16 cellular contexts compared by ENCODE assay signal in the genomic region with DNA sequence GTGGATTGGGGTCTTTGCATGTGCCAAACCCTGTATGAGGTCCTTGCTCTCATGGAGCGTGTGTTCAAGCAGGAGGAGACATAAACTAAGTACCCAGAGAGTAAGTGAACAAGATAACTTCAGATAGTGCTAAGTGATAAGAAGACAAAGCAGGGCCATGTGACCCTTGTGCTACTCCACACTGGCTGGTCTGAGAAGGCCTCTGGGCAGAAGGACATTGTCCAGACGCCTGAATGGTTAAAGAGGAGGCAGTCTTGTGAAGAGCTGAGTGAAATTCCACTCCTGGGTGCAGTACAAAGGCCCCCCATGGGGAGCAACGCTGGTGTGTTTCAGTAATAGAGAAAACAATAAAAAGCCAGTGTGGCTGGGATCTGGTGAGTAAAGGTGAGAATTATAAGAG.
A peak's percentile ranks its signal among the peaks of the same experiment; 100 is the strongest.
DNase-seq lines count a peak whose midpoint lies in the region; ATAC-seq lines count a peak whose summit lies in the region.
"Had no signal": no experiment of that assay in that cellular context is flagged by ENCODE, and none has a peak within 500 bp of the region (broad histone marks: within the 10 kb centered on the region; RNA-seq: fewer than 3 reads in every experiment).

No MANE protein-coding gene starts in this region.

- H2AFZ ChIP-seq in neuronal stem cell (ENCODE audit: low read length), result no peak overlapping the region

- no peak overlapping the region for H3K23ac ChIP-seq in neuronal stem cell (ENCODE audit: low read depth, low read length, poor library complexity)

- H3K79me1 ChIP-seq in neuronal stem cell (ENCODE audit: low read depth, low read length), result no peaks in the 10 kb centered on the region

- H3K27me3 ChIP-seq in neuronal stem cell (ENCODE audit: control insufficient read depth in 3 of 3, insufficient read depth in 3 of 3, low read depth in 1 of 3, low read length in 3 of 3) (no peaks in the 10 kb centered on the region), MG63 (no peaks in the 10 kb centered on the region; the same call in 1 of the 2 replicates), right cardiac atrium (ENCODE audit: control insufficient read depth, insufficient read depth) (no peaks in the 10 kb centered on the region)

- H3K36me3 Mint-ChIP-seq in stimulated activated memory B cell treated with anti-CD40 and anti-IgM and Interleukin-4, amounts not matched to agents 10 μg/mL and 1 μg/mL and 100 μg/mL, for 72 hours, result no peaks in the 10 kb centered on the region
- H3K36me3 Mint-ChIP-seq: CD14-positive monocyte; CD8-positive, alpha-beta memory T cell had no signal

- no peak overlapping the region for H3K4ac ChIP-seq in neuronal stem cell (ENCODE audit: low read length)

- H2BK15ac ChIP-seq in neuronal stem cell (ENCODE audit: low read length), result no peak overlapping the region

- H3K9me3 Mint-ChIP-seq in stimulated activated memory B cell treated with anti-CD40 and anti-IgM and Interleukin-4, amounts not matched to agents 10 μg/mL and 1 μg/mL and 100 μg/mL, for 72 hours, result no peaks in the 10 kb centered on the region
- H3K9me3 Mint-ChIP-seq: CD14-positive monocyte; CD8-positive, alpha-beta memory T cell had no signal

- no peaks in the 10 kb centered on the region for H3K4me1 Mint-ChIP-seq in stimulated activated memory B cell treated with anti-CD40 and anti-IgM and Interleukin-4, amounts not matched to agents 10 μg/mL and 1 μg/mL and 100 μg/mL, for 72 hours
- H3K4me1 Mint-ChIP-seq: CD14-positive monocyte had no signal

- peak; percentile 2 for DNase-seq in NCI-H146 treated with DMSO at 0.1 percent for 48 hours (lab: John Stamatoyannopoulos, UW; ENCODE audit: unreplicated experiment)
- peak; percentile 46 for DNase-seq in ecto neural progenitor cell (ENCODE audit: low spot score)
- DNase-seq in islet precursor cell, result peak; percentile 72
- DNase-seq in neuronal stem cell (ENCODE audit: low spot score), result no peak
- no peak for DNase-seq in MG63
- no peak for DNase-seq in right cardiac atrium
- no peak for DNase-seq in COR-L47 (lab: John Stamatoyannopoulos, UW)
- DNase-seq: Calu3; CD8-positive, alpha-beta memory T cell; DMS 273 treated with DMSO at 0.1 percent for 48 hours; GOT3 had no signal

- H3K27ac ChIP-seq in neuronal stem cell (replicated peaks; ENCODE audit: low read length) (no peak overlapping the region), right cardiac atrium (ENCODE audit: low read length) (no peak overlapping the region)

- H3K9ac ChIP-seq in neuronal stem cell (ENCODE audit: low read depth, low read length, poor library complexity), result no peak overlapping the region

- H3K4me3 ChIP-seq in neuronal stem cell (ENCODE audit: low read length in 2 of 2) (no peak overlapping the region), MG63 (no peak overlapping the region), right cardiac atrium (ENCODE audit: low read length) (no peak overlapping the region)
- H3K4me3 ChIP-seq: GM12878, HAP-1, K562 had no signal

- H3K4me2 ChIP-seq in neuronal stem cell (ENCODE audit: insufficient read depth, low read length, poor library complexity, severe bottlenecking), result no peak overlapping the region

- intact Hi-C loops in right cardiac atrium (cut with DNase I), result no loop called here

- no peak overlapping the region for H3K4me3 Mint-ChIP-seq in stimulated activated memory B cell treated with anti-CD40 and anti-IgM and Interleukin-4, amounts not matched to agents 10 μg/mL and 1 μg/mL and 100 μg/mL, for 72 hours
- H3K4me3 Mint-ChIP-seq: CD14-positive monocyte; CD8-positive, alpha-beta memory T cell had no signal

- H3K18ac ChIP-seq in neuronal stem cell (ENCODE audit: low read length), result no peak overlapping the region

- H3K27me3 Mint-ChIP-seq in stimulated activated memory B cell treated with anti-CD40 and anti-IgM and Interleukin-4, amounts not matched to agents 10 μg/mL and 1 μg/mL and 100 μg/mL, for 72 hours, result peaks cover 15% of the 10 kb centered on the region

- no peak overlapping the region for H4K8ac ChIP-seq in neuronal stem cell (ENCODE audit: low read depth, low read length)

- H3K4me1 ChIP-seq in neuronal stem cell (ENCODE audit: control insufficient read depth in 2 of 2, insufficient read depth in 1 of 2, low read depth in 1 of 2, low read length in 2 of 2) (peaks cover 6 to 14% of the 10 kb centered on the region in 2 donors), right cardiac atrium (ENCODE audit: control insufficient read depth, insufficient read depth, low read length) (no peaks in the 10 kb centered on the region)

- no peak overlapping the region for H2BK5ac ChIP-seq in neuronal stem cell (ENCODE audit: low read length)

- H3K27ac Mint-ChIP-seq in stimulated activated memory B cell treated with anti-CD40 and anti-IgM and Interleukin-4, amounts not matched to agents 10 μg/mL and 1 μg/mL and 100 μg/mL, for 72 hours, result no peak overlapping the region
- H3K27ac Mint-ChIP-seq: CD14-positive monocyte had no signal

- ATAC-seq in stimulated activated memory B cell treated with anti-CD40 and anti-IgM and Interleukin-4, amounts not matched to agents 10 μg/mL and 1 μg/mL and 100 μg/mL, for 72 hours, result no peak
- no peak for ATAC-seq in right cardiac atrium
- ATAC-seq: GM12878, K562 had no signal

- no peak overlapping the region for H2BK120ac ChIP-seq in neuronal stem cell (ENCODE audit: low read depth, low read length)

- WGBS in neuronal stem cell (ENCODE audit: extremely low coverage in 2 of 2, insufficient read length in 2 of 2, insufficient replicate concordance in 1 of 2), 2 donors, result no CpG with 5 or more reads among the region's 3 CpGs
- 60% methylated on average over 3 of the region's 3 CpGs for WGBS in right cardiac atrium

- H3K36me3 ChIP-seq in neuronal stem cell (replicated peaks in 1 of 2; ENCODE audit: control insufficient read depth in 2 of 2, insufficient read depth in 2 of 2, low read length in 2 of 2) (peaks cover 0 to 84% of the 10 kb centered on the region in 2 donors), MG63 (no peaks in the 10 kb centered on the region)
- H3K36me3 ChIP-seq: HAP-1 had no signal

- H2BK12ac ChIP-seq in neuronal stem cell (ENCODE audit: low read length), result no peak overlapping the region

- H3K9me3 ChIP-seq in neuronal stem cell (replicated peaks in 1 of 2; ENCODE audit: control insufficient read depth in 2 of 2, insufficient read depth in 1 of 2, low read depth in 1 of 2, low read length in 2 of 2) (no peaks in the 10 kb centered on the region), MG63 (no peaks in the 10 kb centered on the region), right cardiac atrium (ENCODE audit: control insufficient read depth, low read length) (no peaks in the 10 kb centered on the region)
- H3K9me3 ChIP-seq: HAP-1 had no signal

- peak overlapping the region; percentile 21 for H2AK5ac ChIP-seq in neuronal stem cell (ENCODE audit: low read depth, low read length)

- H3K14ac ChIP-seq in neuronal stem cell (ENCODE audit: low read length), result no peak overlapping the region

- H4K91ac ChIP-seq in neuronal stem cell (ENCODE audit: low read depth, low read length, poor library complexity), result no peak overlapping the region

Comparison
In these comparisons a context has a peak if more than half of its experiments do, and no peak if none do; other contexts are left out.
1. DNase-seq: peak in NCI-H146 treated with DMSO at 0.1 percent for 48 hours (single experiment), ecto neural progenitor cell (single experiment) and islet precursor cell (single experiment); none in neuronal stem cell (single experiment), MG63 (single experiment), right cardiac atrium (0 of 3) and COR-L47 (single experiment).